27 cellular contexts compared by ENCODE assay signal in genomic region chr5:77022511-77023417, GRCh38.
"Had no signal": no experiment of that assay in that cellular context is flagged by ENCODE, and none has a peak within 500 bp of the region (broad histone marks: within the 10 kb centered on the region; RNA-seq: fewer than 3 reads in every experiment).

No MANE protein-coding gene starts in this region.

- ATAC-seq: esophagus mucosa; gastrocnemius medialis; left ventricle myocardium superior; naive thymus-derived CD4-positive, alpha-beta T cell; stimulated activated naive B cell treated with anti-CD40 and anti-IgM and Interleukin-4, amounts not matched to agents 10 μg/mL and 1 μg/mL and 100 μg/mL, for 72 hours had no signal

- DNase-seq: colonic mucosa; effector CD8-positive, alpha-beta T cell; endodermal cell; foreskin fibroblast; gastrocnemius medialis; head of caudate nucleus; kidney; left ventricle myocardium superior; naive thymus-derived CD4-positive, alpha-beta T cell; nephron progenitor cell; nucleus accumbens; stimulated activated CD4-positive, alpha-beta T cell treated with anti-CD3 and anti-CD28 coated beads, Interleukin-15, amount 100 ng/mL, for 24 hours; stimulated activated CD4-positive, alpha-beta T cell treated with anti-CD3 and anti-CD28 coated beads, Interleukin-2, amount 100 ng/mL, for 48 hours; stimulated activated naive B cell treated with anti-CD40 and anti-IgM and Interleukin-4, amounts not matched to agents 10 μg/mL and 1 μg/mL and 100 μg/mL, for 72 hours; upper lobe of left lung had no signal

- H3K36me3 ChIP-seq: colonic mucosa, gastrocnemius medialis, prostate gland, right atrium auricular region, thoracic aorta, tibial nerve, upper lobe of left lung had no signal

- H3K4me3 ChIP-seq: colonic mucosa, gastrocnemius medialis, lung, prostate gland, right atrium auricular region, skin epidermis, thoracic aorta, tibial nerve, upper lobe of left lung had no signal

- H3K9me3 Mint-ChIP-seq: dendritic cell treated with granulocyte-macrophage colony-stimulating factor and Interleukin-4, amounts not matched to agents 40 ng/mL and 50 ng/mL, for 4 days; stimulated activated naive CD8-positive, alpha-beta T cell treated with anti-CD3 and anti-CD28 coated beads, Interleukin-15, Interleukin-2, amounts not matched to agents 100 ng/mL and 50 ng/mL, for 24 hours had no signal

- H3K27ac Mint-ChIP-seq: dendritic cell treated with granulocyte-macrophage colony-stimulating factor and Interleukin-4, amounts not matched to agents 40 ng/mL and 50 ng/mL, for 4 days; endodermal cell; memory B cell; naive thymus-derived CD4-positive, alpha-beta T cell; nephron progenitor cell; stimulated activated naive B cell treated with anti-CD40 and anti-IgM and Interleukin-4, amounts not matched to agents 10 μg/mL and 1 μg/mL and 100 μg/mL, for 72 hours; stimulated activated naive CD8-positive, alpha-beta T cell treated with anti-CD3 and anti-CD28 coated beads, Interleukin-15, Interleukin-2, amounts not matched to agents 100 ng/mL and 50 ng/mL, for 24 hours had no signal

- H3K9me3 ChIP-seq: colonic mucosa, gastrocnemius medialis, prostate gland, right atrium auricular region, thoracic aorta, tibial nerve, upper lobe of left lung had no signal

- H3K4me1 ChIP-seq: colonic mucosa, gastrocnemius medialis, prostate gland, right atrium auricular region, tibial nerve, upper lobe of left lung had no signal

- H3K4me3 Mint-ChIP-seq: dendritic cell treated with granulocyte-macrophage colony-stimulating factor and Interleukin-4, amounts not matched to agents 40 ng/mL and 50 ng/mL, for 4 days; endodermal cell; memory B cell; naive thymus-derived CD4-positive, alpha-beta T cell; nephron progenitor cell; stimulated activated naive B cell treated with anti-CD40 and anti-IgM and Interleukin-4, amounts not matched to agents 10 μg/mL and 1 μg/mL and 100 μg/mL, for 72 hours; stimulated activated naive CD8-positive, alpha-beta T cell treated with anti-CD3 and anti-CD28 coated beads, Interleukin-15, Interleukin-2, amounts not matched to agents 100 ng/mL and 50 ng/mL, for 24 hours had no signal

- FAIRE-seq: kidney, urothelium cell line had no signal

- H3K4me1 Mint-ChIP-seq: memory B cell; stimulated activated naive B cell treated with anti-CD40 and anti-IgM and Interleukin-4, amounts not matched to agents 10 μg/mL and 1 μg/mL and 100 μg/mL, for 72 hours had no signal

- H3K27ac ChIP-seq: colonic mucosa, epithelial cell of prostate, gastrocnemius medialis, prostate gland, right atrium auricular region, skin epidermis, thoracic aorta, tibial nerve, upper lobe of left lung had no signal

- H3K27me3 ChIP-seq: colonic mucosa, right atrium auricular region, upper lobe of left lung had no signal
